ENCODE assay signal across 1 cellular context in genomic region chr1:235060607-235061470, GRCh38.
A peak's percentile ranks its signal among the peaks of the same experiment; 100 is the strongest.
TF ChIP-seq lines count a peak whose summit lies in the region.

No MANE protein-coding gene starts in this region.

TF ChIP-seq in GM23338, 12 proteins besides CTCF, POLR2A, EP300 and RAD21 (continued from another document):
- TF ChIP-seq ZNF462 (CRISPR knock-in tag; IDR thresholded peaks at IDR 0.05) (peak; percentile 98), EZH2phosphoT487 (IDR thresholded peaks at IDR 0.05; ENCODE audit: unreplicated experiment) (no peak), EZH2 (IDR thresholded peaks at IDR 0.05; ENCODE audit: low read depth, unreplicated experiment) (no peak), CREB1 (CRISPR knock-in tag; IDR thresholded peaks at IDR 0.05; ENCODE audit: low read depth) (no peak; the same call in none of the 2 replicates), ZNF114 (CRISPR knock-in tag; IDR thresholded peaks at IDR 0.05) (peak; percentile 53; the same call in 1 of the 2 replicates)
